17 cellular contexts compared by ENCODE assay signal in the genomic region with DNA sequence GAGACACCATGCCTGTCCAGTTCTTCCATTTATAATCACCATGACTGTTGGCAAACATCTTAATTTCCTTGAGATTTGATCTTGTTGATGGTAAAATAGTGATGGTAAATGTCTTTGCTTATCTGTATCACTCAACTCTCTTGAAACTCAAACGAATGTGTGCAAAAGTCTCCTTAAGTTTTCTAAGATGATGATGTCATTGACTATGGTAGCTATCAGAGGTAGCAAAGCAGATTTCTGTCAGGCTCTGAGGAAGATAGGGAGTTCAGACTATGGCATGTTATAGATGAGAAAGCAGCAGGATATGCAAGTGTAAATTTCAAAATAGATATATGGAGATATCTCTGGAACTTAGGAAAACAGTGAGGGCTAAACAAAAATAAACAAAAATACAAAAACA.
DNase-seq lines count a peak whose midpoint lies in the region; FAIRE-seq and TF ChIP-seq lines count a peak whose summit lies in the region.
"Had no signal": no experiment of that assay in that cellular context is flagged by ENCODE, and none has a peak within 500 bp of the region (broad histone marks: within the 10 kb centered on the region; RNA-seq: fewer than 3 reads in every experiment).

No MANE protein-coding gene starts in this region.

- H3K4me1 Mint-ChIP-seq in Calu3 (ENCODE audit: low read depth, unreplicated experiment) (peaks cover 65% of the 10 kb centered on the region), astrocyte (ENCODE audit: low read depth, unreplicated experiment) (peaks cover 45% of the 10 kb centered on the region)
- peaks cover 14% of the 10 kb centered on the region for H3K4me1 Mint-ChIP-seq in activated naive CD4-positive, alpha-beta T cell treated with anti-CD3 and anti-CD28 coated beads for 36 hours (ENCODE audit: low read depth)

- WGBS in mesendoderm (ENCODE audit: extremely low coverage, insufficient coverage, low lambda C conversion rate), result no CpG with 5 or more reads among the region's 1 CpG
- 71 to 94% (median 76%) methylated on average over 1 of the region's 1 CpG for WGBS in spleen, 5 donors

- H3K36me3 Mint-ChIP-seq in Calu3 (ENCODE audit: insufficient read depth, unreplicated experiment) (no peaks in the 10 kb centered on the region), astrocyte (ENCODE audit: low read depth, unreplicated experiment) (no peaks in the 10 kb centered on the region)
- H3K36me3 Mint-ChIP-seq in activated naive CD4-positive, alpha-beta T cell treated with anti-CD3 and anti-CD28 coated beads for 36 hours (ENCODE audit: low read depth), result no peaks in the 10 kb centered on the region

- H4K5ac ChIP-seq in mesendoderm (ENCODE audit: low read length), result no peak overlapping the region

- no peak overlapping the region for H4K8ac ChIP-seq in mesendoderm (ENCODE audit: low read depth, low read length)

- no peak overlapping the region for H2AFZ ChIP-seq in astrocyte (ENCODE audit: low read depth, low read length)
- H2AFZ ChIP-seq: GM23338 had no signal

- no TSS peak for BruUV-seq in Calu3 (replicated peaks; lab: Mats Ljungman, UMichigan)

- H3K36me3 ChIP-seq in astrocyte (ENCODE audit: insufficient read depth, low read length) (no peaks in the 10 kb centered on the region), mesendoderm (ENCODE audit: control insufficient read depth, insufficient read depth, low read length) (no peaks in the 10 kb centered on the region), spleen (no peaks in the 10 kb centered on the region)

- DNase-seq in Calu3 (no peak), M059J (ENCODE audit: low read depth) (peak; percentile 30), astrocyte (ENCODE audit: low read depth) (no peak), mesendoderm (no peak), spleen (no peak), GM20000 (ENCODE audit: low spot score) (no peak)
- DNase-seq in activated naive CD4-positive, alpha-beta T cell treated with anti-CD3 and anti-CD28 coated beads for 36 hours, result no peak
- DNase-seq: CD4-positive, alpha-beta T cell; NCI-H1048; NCI-H1436; NCI-H2081; NCI-H510A treated with DMSO at 0.1 percent for 48 hours; NCI-H82 had no signal

- H3K9ac ChIP-seq in astrocyte (ENCODE audit: low read length) (no peak overlapping the region), mesendoderm (ENCODE audit: low read length) (no peak overlapping the region)

- H2BK5ac ChIP-seq in mesendoderm (ENCODE audit: low read length), result peak overlapping the region; percentile 29

- peak; percentile 94 for FAIRE-seq in astrocyte (lab: Jason Lieb, UNC)
- FAIRE-seq: A204.1, GM12891 had no signal

- H3K18ac ChIP-seq in mesendoderm (ENCODE audit: low read length), result peak overlapping the region; percentile 80

- H3K4me3 Mint-ChIP-seq in Calu3 (ENCODE audit: low read depth, unreplicated experiment) (no peak overlapping the region), astrocyte (ENCODE audit: unreplicated experiment) (no peak overlapping the region)
- H3K4me3 Mint-ChIP-seq in activated naive CD4-positive, alpha-beta T cell treated with anti-CD3 and anti-CD28 coated beads for 36 hours, result no peak overlapping the region
- H3K4me3 Mint-ChIP-seq: CD4-positive, alpha-beta T cell; GM23338 had no signal

- H2BK15ac ChIP-seq in mesendoderm (replicated peaks; ENCODE audit: low read depth), result no peak overlapping the region

- H4K20me1 ChIP-seq in astrocyte (ENCODE audit: insufficient read depth, low read length), result no peaks in the 10 kb centered on the region

- H2BK120ac ChIP-seq in mesendoderm (ENCODE audit: low read depth, low read length), result peak overlapping the region; percentile 78

- no peaks in the 10 kb centered on the region for H3K79me2 ChIP-seq in astrocyte (ENCODE audit: insufficient read depth, low read length)
- H3K79me2 ChIP-seq in mesendoderm (ENCODE audit: control insufficient read depth, insufficient read depth, low read length), result no peaks in the 10 kb centered on the region

- H3K27me3 Mint-ChIP-seq in Calu3 (ENCODE audit: unreplicated experiment) (no peaks in the 10 kb centered on the region), astrocyte (ENCODE audit: low read depth, unreplicated experiment) (no peaks in the 10 kb centered on the region)
- H3K27me3 Mint-ChIP-seq in activated naive CD4-positive, alpha-beta T cell treated with anti-CD3 and anti-CD28 coated beads for 36 hours (ENCODE audit: low read depth), result peaks cover 29% of the 10 kb centered on the region

- CTCF ChIA-PET in Calu3 (lab: Charles Lee), result no interaction called here
- CTCF ChIA-PET in activated naive CD4-positive, alpha-beta T cell treated with anti-CD3 and anti-CD28 coated beads for 36 hours (lab: Charles Lee), result interaction anchor here (0.6 to 1.1 kb wide), 2 partner anchors 15 to 98 kb away, joined by 3 to 6 read pairs; no protein-coding TSS in a partner anchor

- H3K4ac ChIP-seq in mesendoderm (ENCODE audit: low read depth, low read length), result no peak overlapping the region

- H3K27ac Mint-ChIP-seq in Calu3 (ENCODE audit: unreplicated experiment) (peak overlapping the region; percentile 36), astrocyte (ENCODE audit: unreplicated experiment) (no peak overlapping the region)
- no peak overlapping the region for H3K27ac Mint-ChIP-seq in activated naive CD4-positive, alpha-beta T cell treated with anti-CD3 and anti-CD28 coated beads for 36 hours
- H3K27ac Mint-ChIP-seq: CD4-positive, alpha-beta T cell; GM23338 had no signal

- no peak overlapping the region for H2AK5ac ChIP-seq in mesendoderm (ENCODE audit: low read length)

- H3K23ac ChIP-seq in mesendoderm (ENCODE audit: low read length), result no peak overlapping the region

- H3K9me3 ChIP-seq in astrocyte (ENCODE audit: insufficient read depth, low read depth, low read length), result no peaks in the 10 kb centered on the region
- H3K9me3 ChIP-seq in spleen, result no peaks in the 10 kb centered on the region

- no peak overlapping the region for H3K4me2 ChIP-seq in astrocyte (ENCODE audit: low read length)
- H3K4me2 ChIP-seq in mesendoderm (ENCODE audit: low read length), result no peak overlapping the region
- H3K4me2 ChIP-seq: GM23338 had no signal

- H3K9me3 Mint-ChIP-seq in Calu3 (ENCODE audit: low read depth, unreplicated experiment) (no peaks in the 10 kb centered on the region), astrocyte (ENCODE audit: unreplicated experiment) (no peaks in the 10 kb centered on the region)
- H3K9me3 Mint-ChIP-seq in activated naive CD4-positive, alpha-beta T cell treated with anti-CD3 and anti-CD28 coated beads for 36 hours, result no peaks in the 10 kb centered on the region
- H3K9me3 Mint-ChIP-seq: CD4-positive, alpha-beta T cell had no signal

- peaks cover 58% of the 10 kb centered on the region for H3K4me1 ChIP-seq in astrocyte (ENCODE audit: insufficient read depth, low read length)
- peaks cover 8% of the 10 kb centered on the region for H3K4me1 ChIP-seq in mesendoderm (ENCODE audit: control insufficient read depth, low read depth, low read length)
- H3K4me1 ChIP-seq in spleen, result no peaks in the 10 kb centered on the region

- no peaks in the 10 kb centered on the region for H3K79me1 ChIP-seq in mesendoderm (ENCODE audit: low read length)

- intact Hi-C loops in Calu3 (cut with micrococcal nuclease; ENCODE audit: unreplicated experiment) (no loop called here), spleen (cut with DNase I; ENCODE audit: low total_unique reads) (no loop called here)
- intact Hi-C loops in activated naive CD4-positive, alpha-beta T cell treated with anti-CD3 and anti-CD28 coated beads for 36 hours (cut with micrococcal nuclease), result loop anchor here (2.0 to 10.0 kb wide), 2 partner anchors 23 to 527 kb away; no protein-coding TSS in a partner anchor

- TF ChIP-seq POLR2A in spleen (IDR thresholded peaks at IDR 0.05), result no peak

- H3K27me3 ChIP-seq in astrocyte (ENCODE audit: insufficient read depth, low read length), result no peaks in the 10 kb centered on the region
- no peaks in the 10 kb centered on the region for H3K27me3 ChIP-seq in mesendoderm (ENCODE audit: insufficient read depth, low read length, poor library complexity)
- no peaks in the 10 kb centered on the region for H3K27me3 ChIP-seq in spleen (replicated peaks in 1 of 7)

- TF ChIP-seq CTCF in Calu3 (IDR thresholded peaks at IDR 0.05; ENCODE audit: unreplicated experiment) (no peak), astrocyte (IDR thresholded peaks at IDR 0.05; ENCODE audit: insufficient read depth, low read depth, low read length) (no peak), spleen (IDR thresholded peaks at IDR 0.05 in 8 of 11, conservative IDR thresholded peaks at IDR 0.05 in 3 of 11) (no peak), GM20000 (IDR thresholded peaks at IDR 0.05; ENCODE audit: extremely low read depth, missing control alignments) (no peak)

- H3K4me3 ChIP-seq in astrocyte (ENCODE audit: insufficient read depth, low read depth, low read length) (no peak overlapping the region), mesendoderm (ENCODE audit: low read length) (no peak overlapping the region), spleen (no peak overlapping the region)
- H3K4me3 ChIP-seq: GM23338 had no signal

- H3K56ac ChIP-seq in mesendoderm (ENCODE audit: low read length), result peak overlapping the region; percentile 36

- peak overlapping the region; percentile 34 for H3K27ac ChIP-seq in astrocyte (ENCODE audit: low read depth, low read length)
- no peak overlapping the region for H3K27ac ChIP-seq in mesendoderm (ENCODE audit: low read depth, low read length)
- H3K27ac ChIP-seq in spleen, result no peak overlapping the region
- H3K27ac ChIP-seq: RWPE1 had no signal
